In genomic region chr6:27825025-27825823, GRCh38 we compare ENCODE assay signal across 8 cellular contexts.
A peak's percentile ranks its signal among the peaks of the same experiment; 100 is the strongest.
DNase-seq lines count a peak whose midpoint lies in the region; ATAC-seq, FAIRE-seq and TF ChIP-seq lines count a peak whose summit lies in the region.

No MANE protein-coding gene starts in this region.

- H3K27ac ChIP-seq in keratinocyte (ENCODE audit: control insufficient read depth, insufficient read depth, low read length), result peak overlapping the region; percentile 91
- peak overlapping the region; percentile 83 to 95 (median 91) for H3K27ac ChIP-seq in transverse colon

- dilution Hi-C loops in keratinocyte (cut with MboI; ENCODE audit: extremely low pct_ligation_motif_present, low sequenced_read_pairs), result no loop called here

- H3K9me3 Mint-ChIP-seq in IgD-negative memory B cell, result peaks cover 0 to 5% (median 0%) of the 10 kb centered on the region in 3 donors
- H3K9me3 Mint-ChIP-seq in activated CD8-positive, alpha-beta T cell treated with anti-CD3 and anti-CD28 coated beads, Interleukin-2, amount 10 ng/mL, durations not matched to agents 7 days and 5 days (ENCODE audit: insufficient read depth), result no peaks in the 10 kb centered on the region

- H3K36me3 Mint-ChIP-seq in IgD-negative memory B cell, result peaks cover 2% of the 10 kb centered on the region
- H3K36me3 Mint-ChIP-seq in activated CD8-positive, alpha-beta T cell treated with anti-CD3 and anti-CD28 coated beads, Interleukin-2, amount 10 ng/mL, durations not matched to agents 7 days and 5 days (ENCODE audit: low read depth), result peaks cover 16% of the 10 kb centered on the region

- POLR2A ChIA-PET in activated CD8-positive, alpha-beta T cell treated with anti-CD3 and anti-CD28 coated beads, Interleukin-2, amount 10 ng/mL, durations not matched to agents 7 days and 5 days (lab: Charles Lee), result interaction anchor here (0.6 to 9.2 kb wide), 29 partner anchors 11 to 1799 kb away, joined by 3 to 953 read pairs (median 9); a partner anchor contains a TSS

- no peaks in the 10 kb centered on the region for H3K79me2 ChIP-seq in keratinocyte (ENCODE audit: control insufficient read depth, insufficient read depth, low read length)

- peaks cover 16 to 29% (median 17%) of the 10 kb centered on the region in 3 donors for H3K4me1 Mint-ChIP-seq in IgD-negative memory B cell
- H3K4me1 Mint-ChIP-seq in activated CD8-positive, alpha-beta T cell treated with anti-CD3 and anti-CD28 coated beads, Interleukin-2, amount 10 ng/mL, durations not matched to agents 7 days and 5 days (ENCODE audit: low read depth), result peaks cover 45% of the 10 kb centered on the region

- peak overlapping the region; percentile 89 to 99 (median 99) for H3K27ac Mint-ChIP-seq in IgD-negative memory B cell
- peak overlapping the region; percentile 99 for H3K27ac Mint-ChIP-seq in activated CD8-positive, alpha-beta T cell treated with anti-CD3 and anti-CD28 coated beads, Interleukin-2, amount 10 ng/mL, durations not matched to agents 7 days and 5 days

- peak; percentile 3 for ATAC-seq in activated CD8-positive, alpha-beta T cell treated with anti-CD3 and anti-CD28 coated beads, Interleukin-2, amount 10 ng/mL, durations not matched to agents 7 days and 5 days
- no peak for ATAC-seq in GM21515 (IDR thresholded peaks at IDR 0.05; ENCODE audit: unreplicated experiment)

- no peaks in the 10 kb centered on the region for H3K9me1 ChIP-seq in keratinocyte (ENCODE audit: control insufficient read depth, extremely low read depth, insufficient read depth, low read length)

- H3K4me2 ChIP-seq in keratinocyte (ENCODE audit: control insufficient read depth, extremely low read depth, insufficient read depth, low read depth, low read length), result peak overlapping the region; percentile 91

- no peak overlapping the region for H2AFZ ChIP-seq in keratinocyte (ENCODE audit: control insufficient read depth, low read length)

- H3K4me3 ChIP-seq in keratinocyte (ENCODE audit: control insufficient read depth in 2 of 3, extremely low read depth in 1 of 3, insufficient read depth in 2 of 3, low read depth in 1 of 3, low read length in 3 of 3) (peak overlapping the region; percentile 59 to 79 (median 72)), transverse colon (peak overlapping the region in 3 of 4 donors; percentile 44 to 65 (median 57))

- H3K4me1 ChIP-seq in keratinocyte (ENCODE audit: control insufficient read depth, extremely low read depth, insufficient read depth, low read length), result peaks cover 10% of the 10 kb centered on the region
- peaks cover 0 to 20% (median 6%) of the 10 kb centered on the region in 4 donors for H3K4me1 ChIP-seq in transverse colon

- no peak for TF ChIP-seq EP300 in transverse colon (IDR thresholded peaks at IDR 0.05; ENCODE audit: low read depth)

- no peak for FAIRE-seq in keratinocyte (lab: Jason Lieb, UNC)
- FAIRE-seq in frontal cortex (lab: Jason Lieb, UNC), result no peak

- H3K36me3 ChIP-seq in keratinocyte (ENCODE audit: control insufficient read depth in 2 of 2, extremely low read depth in 1 of 2, insufficient read depth in 2 of 2, low read length in 2 of 2) (no peaks in the 10 kb centered on the region), transverse colon (no peaks in the 10 kb centered on the region)

- H4K20me1 ChIP-seq in keratinocyte (ENCODE audit: control insufficient read depth, extremely low read depth, insufficient read depth, low read length), result no peaks in the 10 kb centered on the region

- peak; percentile 7 for TF ChIP-seq POLR2A in GM15510 (IDR thresholded peaks at IDR 0.05; ENCODE audit: borderline replicate concordance, extremely low read depth, insufficient read length)
- TF ChIP-seq POLR2A in transverse colon (IDR thresholded peaks at IDR 0.05), result no peak

- CTCF ChIA-PET in activated CD8-positive, alpha-beta T cell treated with anti-CD3 and anti-CD28 coated beads, Interleukin-2, amount 10 ng/mL, durations not matched to agents 7 days and 5 days (lab: Charles Lee), result interaction anchor here (1.2 to 2.6 kb wide), 6 partner anchors 10 to 70 kb away, joined by 3 to 21 read pairs (median 7); a partner anchor contains a TSS

- H3K27me3 Mint-ChIP-seq in IgD-negative memory B cell, result no peaks in the 10 kb centered on the region
- H3K27me3 Mint-ChIP-seq in activated CD8-positive, alpha-beta T cell treated with anti-CD3 and anti-CD28 coated beads, Interleukin-2, amount 10 ng/mL, durations not matched to agents 7 days and 5 days (ENCODE audit: low read depth), result no peaks in the 10 kb centered on the region

- H3K9me3 ChIP-seq in keratinocyte (ENCODE audit: control insufficient read depth, low read depth, low read length) (no peaks in the 10 kb centered on the region), transverse colon (no peaks in the 10 kb centered on the region)

- in situ Hi-C loops in transverse colon (cut with MboI; ENCODE audit: low pct_ligation_motif_present in 1 of 4, low pct_unique_long_range_greater_than_20kb in 1 of 4, low sequenced_read_pairs in 3 of 4), result no loop called here

- WGBS in transverse colon (ENCODE audit: low coverage in 1 of 2), 2 donors, result 25 to 72% methylated on average over 4 to 7 of the region's 7 CpGs

- no peaks in the 10 kb centered on the region for H3K27me3 ChIP-seq in keratinocyte (ENCODE audit: control insufficient read depth, extremely low read depth, insufficient read depth, low read length)
- no peaks in the 10 kb centered on the region for H3K27me3 ChIP-seq in transverse colon

- TF ChIP-seq CTCF in keratinocyte (optimal IDR thresholded peaks at IDR 0.05 in 1 of 3, IDR thresholded peaks at IDR 0.05 in 1 of 3, conservative IDR thresholded peaks at IDR 0.05 in 1 of 3; ENCODE audit: extremely low read depth in 1 of 3, insufficient read depth in 2 of 3, low read length in 3 of 3) (no peak), transverse colon (IDR thresholded peaks at IDR 0.05) (no peak)

- intact Hi-C loops in transverse colon (cut with DNase I; ENCODE audit: low total_unique reads), result loop anchor here (5.0 kb wide), 1 partner anchor 1653 kb away; no protein-coding TSS in a partner anchor

- peak overlapping the region; percentile 86 for H3K9ac ChIP-seq in keratinocyte (ENCODE audit: control insufficient read depth, extremely low read depth, insufficient read depth, low read length)

- DNase-seq in activated CD8-positive, alpha-beta T cell treated with anti-CD3 and anti-CD28 coated beads, Interleukin-2, amount 10 ng/mL, durations not matched to agents 7 days and 5 days, result no peak
- DNase-seq in keratinocyte (ENCODE audit: low read depth, low spot score) (no peak), transverse colon (no peak), hepatic stellate cell (ENCODE audit: low spot score) (no peak), frontal cortex (ENCODE audit: low spot score in 2 of 2) (no peak)

- peak overlapping the region; percentile 87 to 97 (median 95) for H3K4me3 Mint-ChIP-seq in IgD-negative memory B cell
- H3K4me3 Mint-ChIP-seq in activated CD8-positive, alpha-beta T cell treated with anti-CD3 and anti-CD28 coated beads, Interleukin-2, amount 10 ng/mL, durations not matched to agents 7 days and 5 days, result peak overlapping the region; percentile 93
